In genomic region chr12:104263580-104264358, GRCh38 we compare ENCODE assay signal across 1 cellular context.
TF ChIP-seq lines count a peak whose summit lies in the region.

No MANE protein-coding gene starts in this region.

TF ChIP-seq in GM23338, 12 proteins besides CTCF, POLR2A, EP300 and RAD21:
- TF ChIP-seq EZH2 (IDR thresholded peaks at IDR 0.05; ENCODE audit: low read depth, unreplicated experiment) = no peak
- no peak for TF ChIP-seq REST (IDR thresholded peaks at IDR 0.05; ENCODE audit: unreplicated experiment)
- no peak for TF ChIP-seq ETS1 (IDR thresholded peaks at IDR 0.05)
- TF ChIP-seq ZNF114 (CRISPR knock-in tag; IDR thresholded peaks at IDR 0.05) = no peak
- no peak for TF ChIP-seq NANOG (IDR thresholded peaks at IDR 0.05; ENCODE audit: borderline replicate concordance)
- TF ChIP-seq EZH2phosphoT487 (IDR thresholded peaks at IDR 0.05; ENCODE audit: unreplicated experiment) = no peak
- no peak for TF ChIP-seq JUNB (IDR thresholded peaks at IDR 0.05; ENCODE audit: unreplicated experiment)
- no peak for TF ChIP-seq STAT1 (IDR thresholded peaks at IDR 0.05; ENCODE audit: unreplicated experiment)
- no peak for TF ChIP-seq ZNF462 (CRISPR knock-in tag; IDR thresholded peaks at IDR 0.05)
- TF ChIP-seq ZNF331 (CRISPR knock-in tag; IDR thresholded peaks at IDR 0.05; ENCODE audit: low read depth) = no peak
- TF ChIP-seq CREB1 (CRISPR knock-in tag; IDR thresholded peaks at IDR 0.05; ENCODE audit: low read depth) = no peak
- no peak for TF ChIP-seq POLR2AphosphoS5 (IDR thresholded peaks at IDR 0.05; ENCODE audit: low read depth)
